9 cellular contexts compared by ENCODE assay signal in the genomic region with DNA sequence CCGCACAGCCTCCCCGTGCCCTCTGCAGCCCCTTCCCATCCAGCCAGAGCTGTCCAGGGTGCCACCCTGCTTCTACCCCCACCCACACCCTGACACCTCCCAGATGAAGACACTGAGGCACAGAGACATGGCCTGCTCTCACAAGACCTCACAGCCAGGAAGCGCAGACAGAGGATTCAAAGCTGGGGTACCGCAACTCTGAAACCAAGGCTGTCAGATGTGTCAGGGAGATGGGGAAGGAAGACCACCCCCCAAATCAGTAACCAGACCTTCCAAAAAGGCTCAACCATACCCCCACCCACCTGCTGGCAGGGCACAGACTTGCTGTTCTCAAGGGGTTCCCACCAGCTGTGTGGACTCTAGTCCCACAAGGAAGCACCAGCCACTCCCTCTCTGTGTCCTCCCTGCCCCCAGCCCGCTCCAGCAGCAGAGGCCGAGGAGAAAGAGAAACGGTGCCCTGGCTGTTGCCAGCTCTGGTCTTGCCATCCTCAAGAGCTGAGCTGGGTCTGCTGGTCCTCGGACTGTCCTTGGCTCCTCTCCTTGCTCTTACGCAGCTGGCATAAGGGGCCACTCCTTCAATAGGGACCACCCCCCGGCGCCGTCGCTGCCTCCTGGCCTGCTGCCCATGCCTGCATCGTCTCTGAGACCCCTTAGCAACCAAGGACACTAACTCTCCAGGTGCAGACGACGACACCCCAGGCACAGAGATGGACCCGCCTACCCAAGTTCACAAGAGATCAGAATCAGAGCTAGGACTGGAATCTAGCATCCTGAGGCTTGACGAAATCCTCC. TPM values are rescaled to one million over a fixed set of nuclear protein-coding genes. Genes with fewer than 3 reads are reported as not detected.
DNase-seq lines count a peak whose midpoint lies in the region; TF ChIP-seq lines count a peak whose summit lies in the region.
"Had no signal": no experiment of that assay in that cellular context is flagged by ENCODE, and none has a peak within 500 bp of the region (broad histone marks: within the 10 kb centered on the region; RNA-seq: fewer than 3 reads in every experiment).

No MANE protein-coding gene starts in this region.

- TF ChIP-seq POLR2A in uterus (IDR thresholded peaks at IDR 0.05): no peak

- H3K4me3 ChIP-seq in BLaER1 (peak overlapping the region; percentile 79), Karpas-422 (ENCODE audit: low read length) (peak overlapping the region; percentile 85), uterus (peak overlapping the region; percentile 53 to 56)

- H3K27ac ChIP-seq in BLaER1 (peak overlapping the region; percentile 93), Karpas-422 (ENCODE audit: low read length) (peak overlapping the region; percentile 97), caudate nucleus (ENCODE audit: low read depth, low read length) (peak overlapping the region; percentile 94), uterus (peak overlapping the region; percentile 97 to 98)

- H4K20me1 ChIP-seq in BLaER1 (peaks cover 22% of the 10 kb centered on the region; the same call in 1 of the 2 replicates), Karpas-422 (ENCODE audit: insufficient read depth, low read depth, low read length) (no peaks in the 10 kb centered on the region)

- intact Hi-C loops in uterus (cut with DNase I; ENCODE audit: low total_unique reads): no loop called here

- no peak overlapping the region for H2AFZ ChIP-seq in Karpas-422 (ENCODE audit: low read length)

- peaks cover 77% of the 10 kb centered on the region for H3K4me1 ChIP-seq in BLaER1
- H3K4me1 ChIP-seq in Karpas-422 (ENCODE audit: low read length): peaks cover 87% of the 10 kb centered on the region
- H3K4me1 ChIP-seq in uterus: peaks cover 19 to 52% of the 10 kb centered on the region in 2 donors

- H3K4me2 ChIP-seq in BLaER1 (peak overlapping the region; percentile 90), Karpas-422 (ENCODE audit: low read depth, low read length, poor library complexity, severe bottlenecking) (peak overlapping the region; percentile 92)

- peak; percentile 69 for DNase-seq in Karpas-422
- DNase-seq in caudate nucleus (lab: John Stamatoyannopoulos, UW): peak in 41 of 61 donors; percentile 12 to 82 (median 56)
- peak; percentile 50 for DNase-seq in midbrain (lab: John Stamatoyannopoulos, UW)
- DNase-seq in uterus: peak; percentile 58
- DNase-seq in NOMO-1 treated with DMSO at 0.1 percent for 48 hours (lab: John Stamatoyannopoulos, UW; ENCODE audit: unreplicated experiment): no peak
- no peak for DNase-seq in epidermal melanocyte (ENCODE audit: insufficient read length, low spot score)
- no peak for DNase-seq in D341Med (ENCODE audit: low spot score)

- H3K9ac ChIP-seq in BLaER1 (peak overlapping the region; percentile 93), Karpas-422 (ENCODE audit: low read length) (peak overlapping the region; percentile 90)

- no peaks in the 10 kb centered on the region for H3K27me3 ChIP-seq in BLaER1
- no peaks in the 10 kb centered on the region for H3K27me3 ChIP-seq in Karpas-422 (ENCODE audit: low read length)
- H3K27me3 ChIP-seq in uterus: no peaks in the 10 kb centered on the region

- peaks cover 15% of the 10 kb centered on the region for H3K36me3 ChIP-seq in BLaER1
- peaks cover under 1% of the 10 kb centered on the region; the same call in 1 of the 2 replicates for H3K36me3 ChIP-seq in Karpas-422 (ENCODE audit: insufficient read depth, low read length)
- H3K36me3 ChIP-seq in uterus: no peaks in the 10 kb centered on the region

- H3K9me3 ChIP-seq in BLaER1: no peaks in the 10 kb centered on the region
- H3K9me3 ChIP-seq in Karpas-422 (ENCODE audit: low read length): no peaks in the 10 kb centered on the region
- no peaks in the 10 kb centered on the region for H3K9me3 ChIP-seq in uterus

- no peaks in the 10 kb centered on the region for H3K9me2 ChIP-seq in Karpas-422 (replicated peaks; ENCODE audit: insufficient read depth, low read length)

- H3K79me2 ChIP-seq in Karpas-422 (ENCODE audit: low read length): peaks cover 91% of the 10 kb centered on the region

- no peak for TF ChIP-seq CTCF in uterus (IDR thresholded peaks at IDR 0.05)

RNA-seq across cellular contexts. Expression of a gene that starts 0.7 kb away (rescaled TPM):
- 77.9 and 122 TPM in 2 replicates for total RNA-seq in Karpas-422 (2014; rRNA removed; shearing (Covaris generic); ENCODE audit: low replicate concordance)
- 100 to 1,000 TPM in 1 of 4 donors, 10 to 100 TPM in 3; 24.1 to 123 (median 34.3) TPM for total RNA-seq in uterus

RNA-seq across cellular contexts. Expression of a gene that starts 57.4 kb away (rescaled TPM):
- total RNA-seq in Karpas-422 (2014; rRNA removed; shearing (Covaris generic); ENCODE audit: low replicate concordance): not detected in 2 replicates
- total RNA-seq in uterus: 1 to 10 TPM in 1 of 4 donors, not detected in 3; 1.2 TPM
- total RNA-seq: lung microvascular endothelial cell had no signal

Comparison
In these comparisons a context has a peak if more than half of its experiments do, and no peak if none do; other contexts are left out.
1. DNase-seq: peak in Karpas-422 (single experiment), caudate nucleus (41 of 61), midbrain (single experiment) and uterus (2 of 2); none in NOMO-1 treated with DMSO at 0.1 percent for 48 hours (single experiment), epidermal melanocyte (single experiment) and D341Med (single experiment).
2. Peak in every context shown above with its lines, with median percentiles within 50 percentile points of each other: H3K27ac ChIP-seq and H3K4me3 ChIP-seq.